ENCODE assay signal across 33 cellular contexts in the genomic region with DNA sequence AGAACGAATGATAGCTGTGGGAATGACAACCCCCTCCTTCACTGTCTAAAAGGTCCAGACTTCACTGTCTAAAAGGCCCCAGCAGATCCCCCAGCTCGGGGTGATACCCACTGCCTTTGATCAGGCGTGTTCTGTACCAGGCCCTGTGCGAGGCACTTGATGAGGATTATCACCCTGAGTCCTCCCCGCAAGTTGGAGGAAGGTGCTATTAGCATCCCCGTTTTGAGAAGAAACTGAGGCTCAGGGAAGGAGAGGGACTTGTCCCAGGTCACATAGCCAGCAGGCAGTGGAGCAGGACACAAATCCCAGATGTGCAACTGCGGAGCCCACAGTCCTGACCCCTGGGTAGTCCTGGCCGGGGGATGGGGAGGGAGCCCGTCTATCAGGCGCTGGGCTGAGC.
"Had no signal": no experiment of that assay in that cellular context is flagged by ENCODE, and none has a peak within 500 bp of the region (broad histone marks: within the 10 kb centered on the region; RNA-seq: fewer than 3 reads in every experiment).

No MANE protein-coding gene starts in this region.

- H3K27me3 ChIP-seq: MG63 had no signal

- DNase-seq: Karpas-422, Kasumi-1, MG63, MM.1S, NCI-H1048, NCI-H1092, NCI-H1092 treated with DMSO at 0.1 percent for 48 hours, NCI-H1105, NCI-H1105 treated with DMSO at 0.1 percent for 48 hours, NCI-H1417, NCI-H1417 treated with DMSO at 0.1 percent for 48 hours, NCI-H1436, NCI-H1436 treated with DMSO at 0.1 percent for 48 hours, NCI-H146, NCI-H1694, NCI-H1694 treated with DMSO at 0.1 percent for 48 hours, NCI-H187, NCI-H187 treated with DMSO at 0.1 percent for 48 hours, NCI-H1930, NCI-H2029, NCI-H2029 treated with DMSO at 0.1 percent for 48 hours, NCI-H2081, NCI-H2081 treated with DMSO at 0.1 percent for 48 hours, NCI-H2107, NCI-H2171, NCI-H2171 treated with DMSO at 0.1 percent for 48 hours, NCI-H2227 treated with DMSO at 0.1 percent for 48 hours, NCI-H226, NCI-H345, NCI-H446, NCI-H446 treated with DMSO at 0.1 percent for 48 hours, NCI-H510A, NCI-H510A treated with DMSO at 0.1 percent for 48 hours had no signal

- H3K36me3 ChIP-seq: MG63 had no signal

- H3K9me3 ChIP-seq: MG63 had no signal

- H3K4me3 ChIP-seq: MG63 had no signal
